ENCODE assay signal across 1 cellular context in the genomic region with DNA sequence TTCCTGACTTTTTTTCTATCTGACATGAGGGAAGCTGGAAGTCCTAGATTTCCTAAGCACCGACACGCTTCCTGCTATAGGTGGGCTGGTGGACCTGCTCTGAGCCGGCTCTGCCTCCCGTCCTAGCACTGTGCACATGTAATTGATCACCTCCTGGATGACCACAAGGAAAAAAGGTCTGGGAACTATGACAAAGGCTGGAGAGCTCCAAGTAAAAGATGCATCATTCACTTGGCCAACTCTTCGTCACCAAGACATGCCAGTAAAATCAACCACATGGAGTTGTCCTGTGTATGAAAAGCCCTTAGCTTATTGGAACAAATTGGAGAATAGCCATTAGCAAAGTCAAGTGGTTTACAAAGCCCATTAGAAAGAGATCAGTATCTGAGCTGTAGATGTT.
TF ChIP-seq lines count a peak whose summit lies in the region.

No MANE protein-coding gene starts in this region.

TF ChIP-seq in HepG2, 621 proteins besides CTCF, POLR2A, EP300 and RAD21 (continued from another document):
- TF ChIP-seq, protein P1, sequence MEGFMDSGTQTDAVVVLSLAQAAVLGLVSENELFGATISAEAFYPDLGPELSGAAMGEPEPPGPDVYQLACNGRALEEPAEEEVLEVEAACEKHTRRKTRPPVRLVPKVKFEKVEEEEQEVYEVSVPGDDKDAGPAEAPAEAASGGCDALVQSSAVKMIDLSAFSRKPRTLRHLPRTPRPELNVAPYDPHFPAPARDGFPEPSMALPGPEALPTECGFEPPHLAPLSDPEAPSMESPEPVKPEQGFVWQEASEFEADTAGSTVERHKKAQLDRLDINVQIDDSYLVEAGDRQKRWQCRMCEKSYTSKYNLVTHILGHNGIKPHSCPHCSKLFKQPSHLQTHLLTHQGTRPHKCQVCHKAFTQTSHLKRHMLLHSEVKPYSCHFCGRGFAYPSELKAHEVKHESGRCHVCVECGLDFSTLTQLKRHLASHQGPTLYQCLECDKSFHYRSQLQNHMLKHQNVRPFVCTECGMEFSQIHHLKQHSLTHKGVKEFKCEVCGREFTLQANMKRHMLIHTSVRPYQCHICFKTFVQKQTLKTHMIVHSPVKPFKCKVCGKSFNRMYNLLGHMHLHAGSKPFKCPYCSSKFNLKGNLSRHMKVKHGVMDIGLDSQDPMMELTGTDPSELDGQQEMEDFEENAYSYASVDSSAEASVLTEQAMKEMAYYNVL (CRISPR knock-in tag; IDR thresholded peaks at IDR 0.05; ENCODE audit: borderline replicate concordance) = no peak
- TF ChIP-seq ZNF260 (CRISPR knock-in tag; IDR thresholded peaks at IDR 0.05; ENCODE audit: borderline replicate concordance, low read depth) (no peak), THAP9 (CRISPR knock-in tag; IDR thresholded peaks at IDR 0.05; ENCODE audit: borderline replicate concordance) (no peak), ZNF512 (CRISPR knock-in tag; IDR thresholded peaks at IDR 0.05) (no peak), ZNF296 (CRISPR knock-in tag; conservative IDR thresholded peaks at IDR 0.05) (no peak), RBAK (CRISPR knock-in tag; IDR thresholded peaks at IDR 0.05) (no peak), GTF2F1 (IDR thresholded peaks at IDR 0.05; ENCODE audit: low read length) (no peak), YEATS4 (CRISPR knock-in tag; IDR thresholded peaks at IDR 0.05; ENCODE audit: borderline replicate concordance) (no peak), ZNF724P (CRISPR knock-in tag; IDR thresholded peaks at IDR 0.05; ENCODE audit: borderline replicate concordance) (no peak), CENPX (CRISPR knock-in tag; IDR thresholded peaks at IDR 0.05) (no peak), ARNT (IDR thresholded peaks at IDR 0.05) (no peak), KLF9 (CRISPR knock-in tag; IDR thresholded peaks at IDR 0.05; ENCODE audit: low read depth) (no peak), ZNF552 (CRISPR knock-in tag; IDR thresholded peaks at IDR 0.05; ENCODE audit: borderline replicate concordance) (no peak)
- TF ChIP-seq, protein P2, sequence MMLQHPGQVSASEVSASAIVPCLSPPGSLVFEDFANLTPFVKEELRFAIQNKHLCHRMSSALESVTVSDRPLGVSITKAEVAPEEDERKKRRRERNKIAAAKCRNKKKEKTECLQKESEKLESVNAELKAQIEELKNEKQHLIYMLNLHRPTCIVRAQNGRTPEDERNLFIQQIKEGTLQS (CRISPR knock-in tag; IDR thresholded peaks at IDR 0.05) = no peak
- TF ChIP-seq, protein P3, sequence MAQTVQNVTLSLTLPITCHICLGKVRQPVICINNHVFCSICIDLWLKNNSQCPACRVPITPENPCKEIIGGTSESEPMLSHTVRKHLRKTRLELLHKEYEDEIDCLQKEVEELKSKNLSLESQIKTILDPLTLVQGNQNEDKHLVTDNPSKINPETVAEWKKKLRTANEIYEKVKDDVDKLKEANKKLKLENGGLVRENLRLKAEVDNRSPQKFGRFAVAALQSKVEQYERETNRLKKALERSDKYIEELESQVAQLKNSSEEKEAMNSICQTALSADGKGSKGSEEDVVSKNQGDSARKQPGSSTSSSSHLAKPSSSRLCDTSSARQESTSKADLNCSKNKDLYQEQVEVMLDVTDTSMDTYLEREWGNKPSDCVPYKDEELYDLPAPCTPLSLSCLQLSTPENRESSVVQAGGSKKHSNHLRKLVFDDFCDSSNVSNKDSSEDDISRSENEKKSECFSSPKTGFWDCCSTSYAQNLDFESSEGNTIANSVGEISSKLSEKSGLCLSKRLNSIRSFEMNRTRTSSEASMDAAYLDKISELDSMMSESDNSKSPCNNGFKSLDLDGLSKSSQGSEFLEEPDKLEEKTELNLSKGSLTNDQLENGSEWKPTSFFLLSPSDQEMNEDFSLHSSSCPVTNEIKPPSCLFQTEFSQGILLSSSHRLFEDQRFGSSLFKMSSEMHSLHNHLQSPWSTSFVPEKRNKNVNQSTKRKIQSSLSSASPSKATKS (CRISPR knock-in tag; IDR thresholded peaks at IDR 0.05) = no peak
- TF ChIP-seq, protein P4, sequence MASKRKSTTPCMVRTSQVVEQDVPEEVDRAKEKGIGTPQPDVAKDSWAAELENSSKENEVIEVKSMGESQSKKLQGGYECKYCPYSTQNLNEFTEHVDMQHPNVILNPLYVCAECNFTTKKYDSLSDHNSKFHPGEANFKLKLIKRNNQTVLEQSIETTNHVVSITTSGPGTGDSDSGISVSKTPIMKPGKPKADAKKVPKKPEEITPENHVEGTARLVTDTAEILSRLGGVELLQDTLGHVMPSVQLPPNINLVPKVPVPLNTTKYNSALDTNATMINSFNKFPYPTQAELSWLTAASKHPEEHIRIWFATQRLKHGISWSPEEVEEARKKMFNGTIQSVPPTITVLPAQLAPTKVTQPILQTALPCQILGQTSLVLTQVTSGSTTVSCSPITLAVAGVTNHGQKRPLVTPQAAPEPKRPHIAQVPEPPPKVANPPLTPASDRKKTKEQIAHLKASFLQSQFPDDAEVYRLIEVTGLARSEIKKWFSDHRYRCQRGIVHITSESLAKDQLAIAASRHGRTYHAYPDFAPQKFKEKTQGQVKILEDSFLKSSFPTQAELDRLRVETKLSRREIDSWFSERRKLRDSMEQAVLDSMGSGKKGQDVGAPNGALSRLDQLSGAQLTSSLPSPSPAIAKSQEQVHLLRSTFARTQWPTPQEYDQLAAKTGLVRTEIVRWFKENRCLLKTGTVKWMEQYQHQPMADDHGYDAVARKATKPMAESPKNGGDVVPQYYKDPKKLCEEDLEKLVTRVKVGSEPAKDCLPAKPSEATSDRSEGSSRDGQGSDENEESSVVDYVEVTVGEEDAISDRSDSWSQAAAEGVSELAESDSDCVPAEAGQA (IDR thresholded peaks at IDR 0.05; ENCODE audit: low read depth) = no peak
- TF ChIP-seq, protein P4 (CRISPR knock-in tag; IDR thresholded peaks at IDR 0.05; ENCODE audit: borderline replicate concordance) = no peak
